Comparison of ENCODE assay signal across 14 cellular contexts in genomic region chr3:23405081-23405480, GRCh38.
A peak's percentile ranks its signal among the peaks of the same experiment; 100 is the strongest.
DNase-seq lines count a peak whose midpoint lies in the region; ATAC-seq and TF ChIP-seq lines count a peak whose summit lies in the region.
"Had no signal": no experiment of that assay in that cellular context is flagged by ENCODE, and none has a peak within 500 bp of the region (broad histone marks: within the 10 kb centered on the region; RNA-seq: fewer than 3 reads in every experiment).

No MANE protein-coding gene starts in this region.

- CTCF ChIA-PET in RWPE1 (lab: Yijun Ruan, JAX), result interaction anchor here (0.5 to 0.7 kb wide), 2 partner anchors 299 to 1747 kb away, joined by 3 to 5 read pairs; no protein-coding TSS in a partner anchor

- peak; percentile 58 for ATAC-seq in GM18499 (IDR thresholded peaks at IDR 0.05; ENCODE audit: insufficient read depth, unreplicated experiment)
- ATAC-seq in GM19468 (IDR thresholded peaks at IDR 0.05; ENCODE audit: extremely low read depth, unreplicated experiment), result peak; percentile 26
- peak; percentile 61 for ATAC-seq in HG03066 (IDR thresholded peaks at IDR 0.05; ENCODE audit: low read depth, unreplicated experiment)
- ATAC-seq in T-helper 17 cell, result no peak
- no peak for ATAC-seq in natural killer cell treated with Interleukin-12 subunit alpha and Interleukin-12 subunit beta and Interleukin-15 and Interleukin-18, amount 100 ng/mL, for 72 hours
- ATAC-seq: body of pancreas had no signal

- no peaks in the 10 kb centered on the region for H3K36me3 Mint-ChIP-seq in T-helper 17 cell (ENCODE audit: low read depth)
- H3K36me3 Mint-ChIP-seq in natural killer cell treated with Interleukin-12 subunit alpha and Interleukin-12 subunit beta and Interleukin-15 and Interleukin-18, amount 100 ng/mL, for 72 hours, result no peaks in the 10 kb centered on the region

- peaks cover 8% of the 10 kb centered on the region for H3K27me3 Mint-ChIP-seq in T-helper 17 cell
- peaks cover 13 to 21% of the 10 kb centered on the region in 2 donors for H3K27me3 Mint-ChIP-seq in natural killer cell treated with Interleukin-12 subunit alpha and Interleukin-12 subunit beta and Interleukin-15 and Interleukin-18, amount 100 ng/mL, for 72 hours

- TF ChIP-seq CTCF in astrocyte of the cerebellum (IDR thresholded peaks at IDR 0.05; ENCODE audit: low read depth, low read length, missing control alignments) (no peak), RWPE1 (conservative IDR thresholded peaks at IDR 0.05; ENCODE audit: low read depth) (no peak)

- in situ Hi-C loops in astrocyte of the cerebellum (cut with HindIII; ENCODE audit: low sequenced_read_pairs), result no loop called here

- no peak overlapping the region for H3K4me3 Mint-ChIP-seq in T-helper 17 cell
- H3K4me3 Mint-ChIP-seq in natural killer cell treated with Interleukin-12 subunit alpha and Interleukin-12 subunit beta and Interleukin-15 and Interleukin-18, amount 100 ng/mL, for 72 hours, result no peak overlapping the region

- no peaks in the 10 kb centered on the region for H3K9me3 ChIP-seq in T-helper 17 cell (ENCODE audit: control insufficient read depth, low read length, poor library complexity, severe bottlenecking)
- H3K9me3 ChIP-seq: body of pancreas, thyroid gland had no signal

- no peaks in the 10 kb centered on the region for H3K9me3 Mint-ChIP-seq in natural killer cell treated with Interleukin-12 subunit alpha and Interleukin-12 subunit beta and Interleukin-15 and Interleukin-18, amount 100 ng/mL, for 72 hours

- POLR2A ChIA-PET in RWPE1 (lab: Yijun Ruan, JAX; ENCODE audit: low non-redundant PET), result no interaction called here

- H3K27ac Mint-ChIP-seq in T-helper 17 cell, result no peak overlapping the region
- no peak overlapping the region for H3K27ac Mint-ChIP-seq in natural killer cell treated with Interleukin-12 subunit alpha and Interleukin-12 subunit beta and Interleukin-15 and Interleukin-18, amount 100 ng/mL, for 72 hours

- no peak overlapping the region for H3K4me3 ChIP-seq in astrocyte of the cerebellum (ENCODE audit: low read depth, low read length)
- H3K4me3 ChIP-seq: body of pancreas, thyroid gland had no signal

- DNase-seq in astrocyte of the cerebellum (ENCODE audit: low read depth) (peak; percentile 3), RWPE1 (ENCODE audit: low spot score) (no peak), T-helper 17 cell (no peak), cerebellar nuclear complex (lab: John Stamatoyannopoulos, UW) (no peak)
- no peak for DNase-seq in natural killer cell treated with Interleukin-12 subunit alpha and Interleukin-12 subunit beta and Interleukin-15 and Interleukin-18, amount 100 ng/mL, for 72 hours (ENCODE audit: low spot score)
- DNase-seq: body of pancreas, IMR-90, NCI-H1930, OCI-M1, thyroid gland had no signal

- H3K27ac ChIP-seq in RWPE1, result no peak overlapping the region
- H3K27ac ChIP-seq: body of pancreas, C4-2B, thyroid gland had no signal

- H3K4me1 Mint-ChIP-seq in T-helper 17 cell, result peaks cover 6% of the 10 kb centered on the region
- H3K4me1 Mint-ChIP-seq in natural killer cell treated with Interleukin-12 subunit alpha and Interleukin-12 subunit beta and Interleukin-15 and Interleukin-18, amount 100 ng/mL, for 72 hours (ENCODE audit: low read depth in 2 of 2), result peaks cover 5% of the 10 kb centered on the region in 2 donors

Comparison
In these comparisons a context has a peak if more than half of its experiments do, and no peak if none do; other contexts are left out.
1. ATAC-seq: peak in GM18499 (single experiment), GM19468 (single experiment) and HG03066 (single experiment); none in T-helper 17 cell (single experiment) and natural killer cell treated with Interleukin-12 subunit alpha and Interleukin-12 subunit beta and Interleukin-15 and Interleukin-18, amount 100 ng/mL, for 72 hours (0 of 2).